14 cellular contexts compared by ENCODE assay signal in genomic region chr9:112439825-112440224, GRCh38.
"Had no signal": no experiment of that assay in that cellular context is flagged by ENCODE, and none has a peak within 500 bp of the region (broad histone marks: within the 10 kb centered on the region; RNA-seq: fewer than 3 reads in every experiment).

No MANE protein-coding gene starts in this region.

- H3K27ac ChIP-seq: brain microvascular endothelial cell, coronary artery, lower lobe of right lung had no signal

- H3K27me3 ChIP-seq: brain microvascular endothelial cell, esophagus squamous epithelium had no signal

- ATAC-seq: activated T-helper 17 cell treated with anti-CD3 and anti-CD28 coated beads, Interleukin-2, amount 50 U/mL, for 72 hours; lower lobe of right lung; right cardiac atrium; stimulated activated naive CD8-positive, alpha-beta T cell treated with anti-CD3 and anti-CD28 coated beads, Interleukin-15, Interleukin-2, amounts not matched to agents 100 U/mL and 50 U/mL, for 24 hours had no signal

- H3K4me3 ChIP-seq: coronary artery, esophagus squamous epithelium, lower lobe of right lung had no signal

- DNase-seq: activated CD4-positive, CD25-positive, alpha-beta regulatory T cell treated with anti-CD3 and anti-CD28 coated beads, Interleukin-2, amount 50 U/mL, for 72 hours; activated naive CD4-positive, alpha-beta T cell treated with Interleukin-2 at 50 U/mL for 16 hours; anterior cingulate cortex; brain microvascular endothelial cell; esophagus squamous epithelium; hippocampal formation; lower lobe of right lung; nephron progenitor cell; occipital lobe; right cardiac atrium; stimulated activated naive CD8-positive, alpha-beta T cell treated with anti-CD3 and anti-CD28 coated beads, Interleukin-15, Interleukin-2, amounts not matched to agents 100 U/mL and 50 U/mL, for 24 hours; T-helper 9 cell had no signal

- H3K4me1 ChIP-seq: lower lobe of right lung had no signal

- H3K9me3 ChIP-seq: esophagus squamous epithelium, lower lobe of right lung had no signal
